1 cellular context compared by ENCODE assay signal in the genomic region with DNA sequence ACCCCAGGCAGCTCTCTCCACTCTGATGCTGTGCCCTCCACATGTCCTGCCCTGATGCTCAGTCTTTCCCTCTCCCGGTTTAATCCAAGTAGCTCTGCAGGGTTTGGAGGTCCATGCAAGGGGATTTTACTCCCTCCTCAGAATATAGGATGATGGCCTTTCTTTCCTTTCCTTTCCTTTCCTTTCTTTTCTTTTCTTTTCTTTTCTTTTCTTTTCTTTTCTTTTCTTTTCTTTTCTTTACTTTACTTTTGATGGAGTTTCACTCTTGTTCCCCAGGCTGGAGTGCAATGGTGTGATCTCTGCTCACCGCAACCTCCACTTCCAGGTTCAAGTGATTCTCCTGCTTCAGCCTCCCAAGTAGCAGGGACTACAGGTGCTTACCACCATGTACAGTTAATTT. TPM values are rescaled to one million over a fixed set of nuclear protein-coding genes. Genes with fewer than 3 reads are reported as not detected.
"Had no signal": no experiment of that assay in that cellular context is flagged by ENCODE, and none has a peak within 500 bp of the region (broad histone marks: within the 10 kb centered on the region; RNA-seq: fewer than 3 reads in every experiment).

No MANE protein-coding gene starts in this region.

RNA-seq across cellular contexts. Expression of a gene that starts 17.7 kb away (rescaled TPM):
- total RNA-seq: activated T-helper 17 cell treated with anti-CD3 and anti-CD28 coated beads, Interleukin-2, amount 50 U/mL, for 72 hours had no signal
